27 cellular contexts compared by ENCODE assay signal in the genomic region with DNA sequence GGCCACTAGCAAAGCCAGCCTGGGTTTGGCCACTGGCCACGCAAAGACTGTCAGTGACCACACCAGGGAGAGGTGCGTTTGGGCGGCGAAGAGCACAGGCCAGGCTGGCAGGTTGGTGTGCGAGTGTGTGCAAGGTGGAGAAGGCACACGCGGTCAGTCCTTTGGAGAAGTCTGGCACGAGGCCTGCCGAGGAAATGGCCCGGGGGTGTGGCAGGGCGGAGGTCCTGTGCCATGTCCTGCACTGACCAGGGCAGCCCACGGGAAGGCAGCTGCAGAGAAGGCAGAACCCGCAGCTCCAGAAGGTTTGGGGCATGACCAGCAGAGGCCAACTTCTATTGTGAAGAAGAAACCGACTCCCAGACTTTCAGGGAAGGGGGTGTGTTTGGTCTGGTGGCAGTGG.
"Had no signal": no experiment of that assay in that cellular context is flagged by ENCODE, and none has a peak within 500 bp of the region (broad histone marks: within the 10 kb centered on the region; RNA-seq: fewer than 3 reads in every experiment).

No MANE protein-coding gene starts in this region.

- H3K27ac Mint-ChIP-seq: nephron; neural progenitor cell; stimulated activated naive B cell treated with anti-CD40 and anti-IgM and Interleukin-4, amounts not matched to agents 10 μg/mL and 1 μg/mL and 100 μg/mL, for 72 hours; stimulated activated naive CD8-positive, alpha-beta T cell treated with anti-CD3 and anti-CD28 coated beads, Interleukin-15, Interleukin-2, amounts not matched to agents 100 ng/mL and 50 ng/mL, for 24 hours had no signal

- H3K9me3 Mint-ChIP-seq: effector memory CD8-positive, alpha-beta T cell; immature natural killer cell; stimulated activated naive B cell treated with anti-CD40 and anti-IgM and Interleukin-4, amounts not matched to agents 10 μg/mL and 1 μg/mL and 100 μg/mL, for 72 hours; stimulated activated naive CD8-positive, alpha-beta T cell treated with anti-CD3 and anti-CD28 coated beads, Interleukin-15, Interleukin-2, amounts not matched to agents 100 ng/mL and 50 ng/mL, for 24 hours had no signal

- H2AFZ ChIP-seq: neural progenitor cell had no signal

- H3K36me3 Mint-ChIP-seq: neural progenitor cell had no signal

- H3K9me3 ChIP-seq: gastrocnemius medialis, prostate gland, sigmoid colon, thoracic aorta, tibial nerve, upper lobe of left lung had no signal

- H3K4me1 ChIP-seq: gastrocnemius medialis, prostate gland, sigmoid colon had no signal

- FAIRE-seq: urothelium cell line had no signal

- DNase-seq: caudate nucleus; cerebellar nuclear complex; cortex of kidney; effector memory CD8-positive, alpha-beta T cell; foreskin fibroblast; gastrocnemius medialis; hypothalamus; immature natural killer cell; islet precursor cell; kidney glomerular epithelial cell; left colon; mesendoderm; nucleus accumbens; right cardiac atrium; sigmoid colon; stimulated activated CD4-positive, alpha-beta T cell treated with anti-CD3 and anti-CD28 coated beads, Interleukin-2, amount 100 ng/mL, for 24 hours; stimulated activated naive B cell treated with anti-CD40 and anti-IgM and Interleukin-4, amounts not matched to agents 10 μg/mL and 1 μg/mL and 100 μg/mL, for 72 hours had no signal

- H3K4me3 Mint-ChIP-seq: effector memory CD8-positive, alpha-beta T cell; immature natural killer cell; nephron; neural progenitor cell; stimulated activated naive B cell treated with anti-CD40 and anti-IgM and Interleukin-4, amounts not matched to agents 10 μg/mL and 1 μg/mL and 100 μg/mL, for 72 hours; stimulated activated naive CD8-positive, alpha-beta T cell treated with anti-CD3 and anti-CD28 coated beads, Interleukin-15, Interleukin-2, amounts not matched to agents 100 ng/mL and 50 ng/mL, for 24 hours had no signal

- H3K27me3 ChIP-seq: gastrocnemius medialis, neural progenitor cell, sigmoid colon, tibial nerve, upper lobe of left lung had no signal

- H3K4me3 ChIP-seq: gastrocnemius medialis, neural progenitor cell, prostate gland, sigmoid colon, thoracic aorta, tibial nerve, upper lobe of left lung had no signal

- ATAC-seq: effector memory CD8-positive, alpha-beta T cell; esophagus mucosa; gastrocnemius medialis; left colon; stimulated activated naive B cell treated with anti-CD40 and anti-IgM and Interleukin-4, amounts not matched to agents 10 μg/mL and 1 μg/mL and 100 μg/mL, for 72 hours had no signal

- H3K36me3 ChIP-seq: gastrocnemius medialis, neural progenitor cell, prostate gland, sigmoid colon, upper lobe of left lung had no signal

- H3K27ac ChIP-seq: epithelial cell of prostate, gastrocnemius medialis, neural progenitor cell, prostate gland, sigmoid colon, thoracic aorta, tibial nerve, upper lobe of left lung had no signal

- H3K27me3 Mint-ChIP-seq: effector memory CD8-positive, alpha-beta T cell; stimulated activated naive B cell treated with anti-CD40 and anti-IgM and Interleukin-4, amounts not matched to agents 10 μg/mL and 1 μg/mL and 100 μg/mL, for 72 hours; stimulated activated naive CD8-positive, alpha-beta T cell treated with anti-CD3 and anti-CD28 coated beads, Interleukin-15, Interleukin-2, amounts not matched to agents 100 ng/mL and 50 ng/mL, for 24 hours had no signal

- H3K9ac ChIP-seq: neural progenitor cell had no signal

- H3K4me2 ChIP-seq: neural progenitor cell had no signal
